11 cellular contexts compared by ENCODE assay signal in the genomic region with DNA sequence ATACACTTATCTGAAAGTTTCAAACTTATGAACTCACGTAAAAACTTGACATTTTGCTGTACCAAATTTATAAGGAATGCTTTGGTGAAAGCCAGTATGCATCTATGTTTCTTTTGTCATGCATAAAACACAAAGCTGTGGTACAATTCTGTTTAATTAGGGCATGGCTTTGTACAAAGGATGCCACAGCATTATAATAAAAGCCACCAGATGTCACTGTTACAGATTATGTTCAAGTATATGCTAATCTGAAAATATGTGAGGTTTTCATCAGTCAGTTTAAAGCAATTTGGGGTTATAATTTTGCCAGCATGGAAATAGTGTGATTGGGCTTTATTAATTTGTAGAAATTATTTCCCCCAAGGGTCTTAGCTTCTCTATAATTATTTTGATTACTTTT.
DNase-seq lines count a peak whose midpoint lies in the region; FAIRE-seq and TF ChIP-seq lines count a peak whose summit lies in the region.
"Had no signal": no experiment of that assay in that cellular context is flagged by ENCODE, and none has a peak within 500 bp of the region (broad histone marks: within the 10 kb centered on the region; RNA-seq: fewer than 3 reads in every experiment).

No MANE protein-coding gene starts in this region.

- H3K36me3 Mint-ChIP-seq in brain (no peaks in the 10 kb centered on the region), nephron progenitor cell (ENCODE audit: low read depth) (no peaks in the 10 kb centered on the region)

- TF ChIP-seq POLR2A in H54 (IDR thresholded peaks at IDR 0.05; ENCODE audit: low read depth, low read length): no peak

- DNase-seq in NCI-H524 (lab: John Stamatoyannopoulos, UW) (peak; percentile 1 to 37), NCI-H524 treated with DMSO at 0.1 percent for 48 hours (lab: John Stamatoyannopoulos, UW) (no peak), KBM-7 (peak; percentile 16), smooth muscle cell of the brain vasculature (ENCODE audit: low read depth, low spot score) (peak; percentile 2), nephron progenitor cell (no peak), H54 (ENCODE audit: insufficient read length, low spot score) (no peak)
- DNase-seq in activated CD4-positive, alpha-beta T cell treated with anti-CD3 and anti-CD28 coated beads for 4 hours: no peak
- DNase-seq: activated naive CD4-positive, alpha-beta T cell; midbrain had no signal

- no peak for FAIRE-seq in H54 (lab: Jason Lieb, UNC)

- H3K4me3 Mint-ChIP-seq in brain (no peak overlapping the region), nephron progenitor cell (no peak overlapping the region)
- H3K4me3 Mint-ChIP-seq: B cell had no signal

- H3K9me3 Mint-ChIP-seq in brain (no peaks in the 10 kb centered on the region), nephron progenitor cell (no peaks in the 10 kb centered on the region)

- TF ChIP-seq CTCF in brain (conservative IDR thresholded peaks at IDR 0.05) (peak; percentile 28 to 62), nephron progenitor cell (IDR thresholded peaks at IDR 0.05) (no peak)

- H3K27me3 Mint-ChIP-seq in brain (peaks cover 3% of the 10 kb centered on the region), nephron progenitor cell (ENCODE audit: low read depth, poor library complexity) (no peaks in the 10 kb centered on the region)
- H3K27me3 Mint-ChIP-seq: B cell had no signal

- in situ Hi-C loops in KBM-7 (cut with MboI; ENCODE audit: low pct_unique_long_range_greater_than_20kb, low sequenced_read_pairs): no loop called here

- H3K27ac Mint-ChIP-seq in brain (no peak overlapping the region), nephron progenitor cell (no peak overlapping the region)
- H3K27ac Mint-ChIP-seq: B cell had no signal

- H3K4me1 Mint-ChIP-seq in brain (peaks cover 9% of the 10 kb centered on the region), nephron progenitor cell (no peaks in the 10 kb centered on the region)
- H3K4me1 Mint-ChIP-seq: B cell had no signal

Comparison
In these comparisons a context has a peak if more than half of its experiments do, and no peak if none do; other contexts are left out.
1. DNase-seq: peak in NCI-H524 (2 of 2), KBM-7 (single experiment) and smooth muscle cell of the brain vasculature (single experiment); none in NCI-H524 treated with DMSO at 0.1 percent for 48 hours (single experiment), activated CD4-positive, alpha-beta T cell treated with anti-CD3 and anti-CD28 coated beads for 4 hours (0 of 2), nephron progenitor cell (single experiment) and H54 (single experiment).